8 cellular contexts compared by ENCODE assay signal in the genomic region with DNA sequence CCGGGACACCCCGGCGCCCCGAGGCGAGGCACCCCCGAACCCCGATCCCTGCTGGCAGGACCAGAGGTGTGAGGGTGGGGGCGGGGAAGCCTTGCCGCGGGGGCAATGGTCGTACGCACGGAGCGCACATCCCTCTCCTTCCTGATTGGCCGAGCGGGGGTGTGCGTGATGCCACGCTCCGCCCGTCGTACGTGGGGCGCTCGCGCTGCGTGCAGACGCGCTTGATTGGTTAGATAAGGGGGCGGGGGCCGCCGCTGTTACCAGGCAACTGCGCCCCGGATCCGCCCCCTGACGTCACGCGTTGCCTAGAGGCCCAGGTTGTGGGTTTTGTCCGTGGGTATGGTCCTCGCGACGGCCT. TPM values are rescaled to one million over a fixed set of nuclear protein-coding genes. Genes with fewer than 3 reads are reported as not detected.
DNase-seq lines count a peak whose midpoint lies in the region; ATAC-seq and TF ChIP-seq lines count a peak whose summit lies in the region.
"Not testable (repeated sequence)": the region's sequence is repeated elsewhere in the genome, so short reads cannot be mapped to it uniquely, and the experiment has no call there.

No MANE protein-coding gene starts in this region.

- H3K27ac ChIP-seq in ascending aorta = peak overlapping the region; percentile 92 to 96

- not testable (repeated sequence) for H3K27me3 ChIP-seq in ascending aorta

- not testable (repeated sequence) for H3K4me3 Mint-ChIP-seq in stimulated activated memory B cell treated with anti-CD40 and anti-IgM and Interleukin-4, amounts not matched to agents 10 μg/mL and 1 μg/mL and 100 μg/mL, for 72 hours

- not testable (repeated sequence) for H3K36me3 ChIP-seq in ascending aorta

- TF ChIP-seq CTCF in ascending aorta (IDR thresholded peaks at IDR 0.05) = not testable (repeated sequence)

- ATAC-seq in GM21737 (IDR thresholded peaks at IDR 0.05; ENCODE audit: unreplicated experiment) = peak; percentile 95
- peak; percentile 95 for ATAC-seq in HG03520 (IDR thresholded peaks at IDR 0.05; ENCODE audit: unreplicated experiment)
- peak; percentile 98 for ATAC-seq in left ventricle myocardium superior
- ATAC-seq in stimulated activated memory B cell treated with anti-CD40 and anti-IgM and Interleukin-4, amounts not matched to agents 10 μg/mL and 1 μg/mL and 100 μg/mL, for 72 hours = peak; percentile 99

- peak; percentile 80 to 85 for DNase-seq in activated CD4-positive, alpha-beta T cell treated with anti-CD3 and anti-CD28 coated beads for 24 hours (ENCODE audit: low read depth in 2 of 2)
- DNase-seq in ascending aorta (ENCODE audit: low spot score in 2 of 2) (peak; percentile 89 to 97), left ventricle myocardium superior (peak; percentile 97), posterior vena cava (ENCODE audit: low spot score) (peak; percentile 98)

- not testable (repeated sequence) for H3K36me3 Mint-ChIP-seq in stimulated activated memory B cell treated with anti-CD40 and anti-IgM and Interleukin-4, amounts not matched to agents 10 μg/mL and 1 μg/mL and 100 μg/mL, for 72 hours

- intact Hi-C loops in ascending aorta (cut with DNase I); left ventricle myocardium superior (cut with micrococcal nuclease); posterior vena cava (cut with DNase I): not testable (repeated sequence)

- H3K4me1 ChIP-seq in ascending aorta = not testable (repeated sequence)

- peak overlapping the region; percentile 59; the same call in 1 of the 2 replicates for H3K4me3 ChIP-seq in GM08714 (ENCODE audit: low read length)
- H3K4me3 ChIP-seq in ascending aorta = peak overlapping the region; percentile 74 to 93

- H3K27ac Mint-ChIP-seq in stimulated activated memory B cell treated with anti-CD40 and anti-IgM and Interleukin-4, amounts not matched to agents 10 μg/mL and 1 μg/mL and 100 μg/mL, for 72 hours = not testable (repeated sequence)

- H3K9me3 Mint-ChIP-seq in stimulated activated memory B cell treated with anti-CD40 and anti-IgM and Interleukin-4, amounts not matched to agents 10 μg/mL and 1 μg/mL and 100 μg/mL, for 72 hours = not testable (repeated sequence)

- not testable (repeated sequence) for H3K4me1 Mint-ChIP-seq in stimulated activated memory B cell treated with anti-CD40 and anti-IgM and Interleukin-4, amounts not matched to agents 10 μg/mL and 1 μg/mL and 100 μg/mL, for 72 hours

- H3K27me3 Mint-ChIP-seq in stimulated activated memory B cell treated with anti-CD40 and anti-IgM and Interleukin-4, amounts not matched to agents 10 μg/mL and 1 μg/mL and 100 μg/mL, for 72 hours = not testable (repeated sequence)

- not testable (repeated sequence) for H3K9me3 ChIP-seq in ascending aorta

RNA-seq across cellular contexts. Expression of gene GTF2IRD2B, which starts 0.5 kb away (rescaled TPM):
- total RNA-seq in ascending aorta = 38.4 TPM
- 30.8 TPM for total RNA-seq in left ventricle myocardium superior
- total RNA-seq in posterior vena cava = 10 to 100 TPM; 33.3 to 33.9 TPM

RNA-seq across cellular contexts. Expression of gene RCC1L, which starts 19.3 kb away (rescaled TPM):
- total RNA-seq in ascending aorta (25.2 TPM), left ventricle myocardium superior (49.3 TPM), posterior vena cava (10 to 100 TPM; 24.7 to 28.3 TPM)

Comparison
In these comparisons a context has a peak if more than half of its experiments do, and no peak if none do; other contexts are left out.
1. Peak in every context shown above with its lines: DNase-seq, ATAC-seq, H3K4me3 ChIP-seq and H3K27ac ChIP-seq.